ENCODE assay signal across 17 cellular contexts in genomic region chr20:16747291-16747811, GRCh38. TPM values are rescaled to one million over a fixed set of nuclear protein-coding genes. Genes with fewer than 3 reads are reported as not detected.
DNase-seq lines count a peak whose midpoint lies in the region; ATAC-seq and TF ChIP-seq lines count a peak whose summit lies in the region.
"Had no signal": no experiment of that assay in that cellular context is flagged by ENCODE, and none has a peak within 500 bp of the region (broad histone marks: within the 10 kb centered on the region; RNA-seq: fewer than 3 reads in every experiment).

No MANE protein-coding gene starts in this region.

- intact Hi-C loops in thyroid gland (cut with DNase I) = no loop called here

- 39 to 46% methylated on average over 3 of the region's 3 CpGs for whole genome bisulfite sequencing in thyroid gland, 2 donors

- no peak for TF ChIP-seq POLR2A in thyroid gland (IDR thresholded peaks at IDR 0.05)

- ATAC-seq in foreskin keratinocyte (peak; percentile 64), GM18907 (IDR thresholded peaks at IDR 0.05; ENCODE audit: unreplicated experiment) (no peak)
- ATAC-seq: heart right ventricle, psoas muscle had no signal

- peak; percentile 37 for DNase-seq in NCI-H748 (lab: John Stamatoyannopoulos, UW; ENCODE audit: unreplicated experiment)
- no peak for DNase-seq in NCI-H748 treated with DMSO at 0.1 percent for 48 hours (lab: John Stamatoyannopoulos, UW)
- peak; percentile 55 for DNase-seq in NCI-H510A (lab: John Stamatoyannopoulos, UW)
- DNase-seq in foreskin keratinocyte = no peak
- peak; percentile 50 to 64 for DNase-seq in thyroid gland
- DNase-seq in stimulated activated CD4-positive, alpha-beta T cell treated with anti-CD3 and anti-CD28 coated beads, Interleukin-4, amount 100 ng/mL, for 24 hours = no peak
- DNase-seq in SK-N-DZ (ENCODE audit: low spot score) = no peak
- DNase-seq: activated effector memory CD4-positive, alpha-beta T cell treated with Interleukin-2 at 50 U/mL for 16 hours; heart right ventricle; psoas muscle had no signal

- no peak overlapping the region for H3K4me3 ChIP-seq in thyroid gland (replicated peaks in 1 of 3)
- H3K4me3 ChIP-seq: esophagus muscularis mucosa, heart right ventricle, psoas muscle, SK-N-MC had no signal

- TF ChIP-seq CTCF in foreskin keratinocyte (conservative IDR thresholded peaks at IDR 0.05) (peak; percentile 25), thyroid gland (IDR thresholded peaks at IDR 0.05) (peak in 2 of 6 experiments; percentile 10 to 16)

- no peaks in the 10 kb centered on the region for H3K4me1 ChIP-seq in foreskin keratinocyte
- H3K4me1 ChIP-seq in thyroid gland = peaks cover 9 to 11% of the 10 kb centered on the region in 2 donors
- H3K4me1 ChIP-seq: esophagus muscularis mucosa, heart right ventricle, psoas muscle had no signal

- no peaks in the 10 kb centered on the region for H3K9me3 ChIP-seq in thyroid gland
- H3K9me3 ChIP-seq: esophagus muscularis mucosa, heart right ventricle, psoas muscle had no signal

- H3K27me3 ChIP-seq in foreskin keratinocyte (peaks cover 3% of the 10 kb centered on the region), thyroid gland (no peaks in the 10 kb centered on the region)

- no peaks in the 10 kb centered on the region for H3K36me3 ChIP-seq in thyroid gland

- H3K27ac ChIP-seq in foreskin keratinocyte (no peak overlapping the region), thyroid gland (peak overlapping the region in 2 of 3 donors; percentile 38 to 41)
- H3K27ac ChIP-seq: esophagus muscularis mucosa, heart right ventricle, psoas muscle, SK-N-MC had no signal

RNA-seq across cellular contexts. Expression of gene OTOR, which starts 0.8 kb away (rescaled TPM):
- total RNA-seq in foreskin keratinocyte (not detected in 2 replicates), thyroid gland (not detected)
- polyA plus RNA-seq in foreskin keratinocyte = not detected in 2 replicates
- polyA plus RNA-seq in SK-N-DZ (2014; cell fraction: cytosol; rRNA removed) = not detected in 2 replicates
- polyA plus RNA-seq in SK-N-DZ (2014; cell fraction: nucleus; rRNA removed) = not detected in 2 replicates
- total RNA-seq: activated CD8-positive, alpha-beta memory T cell treated with anti-CD3 and anti-CD28 coated beads for 36 hours; astrocyte; esophagus muscularis mucosa; heart right ventricle; myocyte; psoas muscle; subcutaneous adipose tissue had no signal
- polyA plus RNA-seq: heart right ventricle, psoas muscle had no signal

RNA-seq across cellular contexts. Expression of gene SNRPB2, which starts 17.5 kb away (rescaled TPM):
- total RNA-seq in foreskin keratinocyte = 62.1 and 66.5 TPM in 2 replicates
- polyA plus RNA-seq in foreskin keratinocyte = 60.0 and 63.8 TPM in 2 replicates
- 10 to 100 TPM; 24.8 to 42.0 (median 35.2) TPM for total RNA-seq in thyroid gland
- 134 and 155 TPM in 2 replicates for polyA plus RNA-seq in SK-N-DZ (2014; cell fraction: cytosol; rRNA removed)
- 58.4 and 99.2 TPM in 2 replicates for polyA plus RNA-seq in SK-N-DZ (2014; cell fraction: nucleus; rRNA removed)

Comparison
In these comparisons a context has a peak if more than half of its experiments do, and no peak if none do; other contexts are left out.
1. DNase-seq: peak in NCI-H748 (single experiment), NCI-H510A (single experiment) and thyroid gland (2 of 2); none in NCI-H748 treated with DMSO at 0.1 percent for 48 hours (single experiment), foreskin keratinocyte (0 of 2), stimulated activated CD4-positive, alpha-beta T cell treated with anti-CD3 and anti-CD28 coated beads, Interleukin-4, amount 100 ng/mL, for 24 hours (single experiment) and SK-N-DZ (single experiment).